In genomic region chr15:65888998-65889397, GRCh38 we compare ENCODE assay signal across 23 cellular contexts. TPM values are rescaled to one million over a fixed set of nuclear protein-coding genes. Genes with fewer than 3 reads are reported as not detected.
DNase-seq lines count a peak whose midpoint lies in the region; TF ChIP-seq lines count a peak whose summit lies in the region.
"Had no signal": no experiment of that assay in that cellular context is flagged by ENCODE, and none has a peak within 500 bp of the region (broad histone marks: within the 10 kb centered on the region; RNA-seq: fewer than 3 reads in every experiment).

No MANE protein-coding gene starts in this region.

- peak overlapping the region in 2 of 8 donors; percentile 18 to 23 for H3K4me3 Mint-ChIP-seq in CD4-positive, alpha-beta memory T cell
- no peak overlapping the region for H3K4me3 Mint-ChIP-seq in activated CD4-positive, alpha-beta T cell treated with anti-CD3 and anti-CD28 coated beads, Interleukin-2, amount 10 ng/mL, durations not matched to agents 7 days and 5 days
- H3K4me3 Mint-ChIP-seq: activated B cell treated with CpG ODN at 0.5 μM for 24 hours had no signal

- peak; percentile 33 for DNase-seq in activated CD4-positive, alpha-beta T cell treated with anti-CD3 and anti-CD28 coated beads for 48 hours
- no peak for DNase-seq in activated CD4-positive, alpha-beta T cell treated with anti-CD3 and anti-CD28 coated beads for 1 hour
- no peak for DNase-seq in CD4-positive, alpha-beta memory T cell
- no peak for DNase-seq in activated CD4-positive, alpha-beta T cell treated with anti-CD3 and anti-CD28 coated beads, Interleukin-2, amount 10 ng/mL, durations not matched to agents 7 days and 5 days
- DNase-seq in dermis blood vessel endothelial cell (peak; percentile 22), occipital lobe (lab: John Stamatoyannopoulos, UW) (no peak), retina (no peak), BE2C (no peak)
- DNase-seq: activated B cell treated with CpG ODN at 0.5 μM for 24 hours, amygdala, C1 segment of cervical spinal cord, foreskin keratinocyte, GF-D8, HCEC 1CT, hypothalamus, islet precursor cell, lower lobe of right lung, NCI-H1436, NCI-H526 treated with DMSO at 0.1 percent for 48 hours, PC-3, right cardiac atrium, stomach, upper lobe of right lung had no signal

- peaks cover 18% of the 10 kb centered on the region for H3K36me3 ChIP-seq in CD4-positive, alpha-beta memory T cell (ENCODE audit: insufficient read depth, low read length)
- peaks cover 36% of the 10 kb centered on the region for H3K36me3 ChIP-seq in BE2C

- H3K4me3 ChIP-seq in CD4-positive, alpha-beta memory T cell (ENCODE audit: low read length in 2 of 2) = no peak overlapping the region
- H3K4me3 ChIP-seq in BE2C (ENCODE audit: low read depth, low read length) = no peak overlapping the region
- H3K4me3 ChIP-seq: lower lobe of right lung, stomach, upper lobe of right lung had no signal

- H3K36me3 Mint-ChIP-seq in CD4-positive, alpha-beta memory T cell = peaks cover 48 to 64% of the 10 kb centered on the region in 2 donors
- H3K36me3 Mint-ChIP-seq in activated CD4-positive, alpha-beta T cell treated with anti-CD3 and anti-CD28 coated beads, Interleukin-2, amount 10 ng/mL, durations not matched to agents 7 days and 5 days (ENCODE audit: low read depth) = peaks cover 70% of the 10 kb centered on the region

- CTCF ChIA-PET in CD4-positive, alpha-beta memory T cell (lab: Charles Lee; ENCODE audit: partially characterized antibody) = no interaction called here
- CTCF ChIA-PET in activated CD4-positive, alpha-beta T cell treated with anti-CD3 and anti-CD28 coated beads, Interleukin-2, amount 10 ng/mL, durations not matched to agents 7 days and 5 days (lab: Charles Lee) = no interaction called here

- H3K4me1 Mint-ChIP-seq in CD4-positive, alpha-beta memory T cell = peaks cover 31 to 72% (median 51%) of the 10 kb centered on the region in 4 donors
- peaks cover 59% of the 10 kb centered on the region for H3K4me1 Mint-ChIP-seq in activated CD4-positive, alpha-beta T cell treated with anti-CD3 and anti-CD28 coated beads, Interleukin-2, amount 10 ng/mL, durations not matched to agents 7 days and 5 days

- H3K27me3 Mint-ChIP-seq in CD4-positive, alpha-beta memory T cell = no peaks in the 10 kb centered on the region
- no peaks in the 10 kb centered on the region for H3K27me3 Mint-ChIP-seq in activated CD4-positive, alpha-beta T cell treated with anti-CD3 and anti-CD28 coated beads, Interleukin-2, amount 10 ng/mL, durations not matched to agents 7 days and 5 days
- H3K27me3 Mint-ChIP-seq: activated B cell treated with CpG ODN at 0.5 μM for 24 hours had no signal

- H3K27ac Mint-ChIP-seq in CD4-positive, alpha-beta memory T cell = peak overlapping the region in 6 of 7 donors; percentile 42 to 92 (median 72)
- peak overlapping the region; percentile 89 for H3K27ac Mint-ChIP-seq in activated CD4-positive, alpha-beta T cell treated with anti-CD3 and anti-CD28 coated beads, Interleukin-2, amount 10 ng/mL, durations not matched to agents 7 days and 5 days
- H3K27ac Mint-ChIP-seq: activated B cell treated with CpG ODN at 0.5 μM for 24 hours had no signal

- H3K9me3 ChIP-seq in CD4-positive, alpha-beta memory T cell (ENCODE audit: control insufficient read depth in 1 of 2, low read length in 2 of 2) = no peaks in the 10 kb centered on the region
- H3K9me3 ChIP-seq in BE2C = no peaks in the 10 kb centered on the region
- H3K9me3 ChIP-seq: lower lobe of right lung, stomach, upper lobe of right lung had no signal

- H3K9me3 Mint-ChIP-seq in CD4-positive, alpha-beta memory T cell = no peaks in the 10 kb centered on the region
- no peaks in the 10 kb centered on the region for H3K9me3 Mint-ChIP-seq in activated CD4-positive, alpha-beta T cell treated with anti-CD3 and anti-CD28 coated beads, Interleukin-2, amount 10 ng/mL, durations not matched to agents 7 days and 5 days
- H3K9me3 Mint-ChIP-seq: activated B cell treated with CpG ODN at 0.5 μM for 24 hours had no signal

- peaks cover 48% of the 10 kb centered on the region for H3K4me1 ChIP-seq in CD4-positive, alpha-beta memory T cell (ENCODE audit: insufficient read depth, low read length)
- peaks cover 4% of the 10 kb centered on the region; the same call in 1 of the 2 replicates for H3K4me1 ChIP-seq in BE2C
- H3K4me1 ChIP-seq: foreskin keratinocyte had no signal

- intact Hi-C loops in CD4-positive, alpha-beta memory T cell (cut with micrococcal nuclease) = loop anchor here (2.0 kb wide), 1 partner anchor 18 kb away; no protein-coding TSS in a partner anchor

- H3K27me3 ChIP-seq in CD4-positive, alpha-beta memory T cell (ENCODE audit: insufficient read depth, low read length) = no peaks in the 10 kb centered on the region
- no peaks in the 10 kb centered on the region for H3K27me3 ChIP-seq in BE2C
- H3K27me3 ChIP-seq: foreskin keratinocyte, stomach, upper lobe of right lung had no signal

- POLR2A ChIA-PET in CD4-positive, alpha-beta memory T cell (lab: Charles Lee; ENCODE audit: partially characterized antibody) = no interaction called here
- POLR2A ChIA-PET in activated CD4-positive, alpha-beta T cell treated with anti-CD3 and anti-CD28 coated beads, Interleukin-2, amount 10 ng/mL, durations not matched to agents 7 days and 5 days (lab: Charles Lee) = no interaction called here

- H3K27ac ChIP-seq in CD4-positive, alpha-beta memory T cell (ENCODE audit: low read depth, low read length) = peak overlapping the region; percentile 10
- H3K27ac ChIP-seq: foreskin keratinocyte, lower lobe of right lung, stomach, upper lobe of right lung had no signal

- no peak for TF ChIP-seq CTCF in BE2C (IDR thresholded peaks at IDR 0.05; ENCODE audit: low read depth, low read length)

RNA-seq across cellular contexts. Expression of gene RAB11A, which starts 19.7 kb away (rescaled TPM):
- 10 to 100 TPM; 84.7 to 95.8 TPM for total RNA-seq in CD4-positive, alpha-beta memory T cell
- polyA plus RNA-seq in CD4-positive, alpha-beta memory T cell = 100 to 1,000 TPM; 247 to 265 TPM
- 100 to 1,000 TPM; 168 to 169 TPM for total RNA-seq in activated CD4-positive, alpha-beta T cell treated with anti-CD3 and anti-CD28 coated beads, Interleukin-2, amount 10 ng/mL, durations not matched to agents 7 days and 5 days
- total RNA-seq in dermis blood vessel endothelial cell (485 and 795 TPM in 2 replicates), occipital lobe (169 TPM)
- polyA plus RNA-seq in BE2C (2012; ENCODE audit: insufficient read depth, insufficient read length, low read depth) = 233 TPM

Comparison
In these comparisons a context has a peak if more than half of its experiments do, and no peak if none do; other contexts are left out.
1. DNase-seq: peak in activated CD4-positive, alpha-beta T cell treated with anti-CD3 and anti-CD28 coated beads for 48 hours (single experiment) and dermis blood vessel endothelial cell (single experiment); none in activated CD4-positive, alpha-beta T cell treated with anti-CD3 and anti-CD28 coated beads for 1 hour (single experiment), CD4-positive, alpha-beta memory T cell (0 of 5), activated CD4-positive, alpha-beta T cell treated with anti-CD3 and anti-CD28 coated beads, Interleukin-2, amount 10 ng/mL, durations not matched to agents 7 days and 5 days (single experiment), occipital lobe (single experiment), retina (single experiment) and BE2C (single experiment).